In the genomic region with DNA sequence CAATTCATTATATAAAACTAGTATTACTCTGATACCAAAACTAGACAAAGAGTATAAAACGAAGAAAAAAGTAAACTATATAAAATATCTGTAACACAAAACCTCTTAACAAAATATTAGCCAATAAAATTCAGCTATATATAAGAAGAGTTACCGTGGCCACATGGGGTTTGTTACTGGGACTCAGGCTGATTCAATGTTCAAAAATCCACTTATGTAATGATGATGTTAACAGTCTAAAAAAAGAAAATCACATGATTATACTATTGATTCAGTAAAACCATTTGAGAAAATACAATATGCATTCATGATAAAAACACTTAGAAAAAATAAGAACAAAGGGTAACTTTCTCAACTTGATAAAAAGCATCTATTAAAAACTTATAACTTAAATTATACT, we compare ENCODE assay signal across 35 cellular contexts. TPM values are rescaled to one million over a fixed set of nuclear protein-coding genes. Genes with fewer than 3 reads are reported as not detected.
DNase-seq lines count a peak whose midpoint lies in the region; ATAC-seq, FAIRE-seq and TF ChIP-seq lines count a peak whose summit lies in the region.
"Had no signal": no experiment of that assay in that cellular context is flagged by ENCODE, and none has a peak within 500 bp of the region (broad histone marks: within the 10 kb centered on the region; RNA-seq: fewer than 3 reads in every experiment).

No MANE protein-coding gene starts in this region.

- no peak overlapping the region for H3K9ac ChIP-seq in smooth muscle cell (ENCODE audit: low read depth)
- H3K9ac ChIP-seq: neural progenitor cell had no signal

- WGBS in smooth muscle cell (ENCODE audit: low lambda C conversion rate), result 63% methylated on average over 2 of the region's 2 CpGs

- H3K4me3 Mint-ChIP-seq in glutamatergic neuron (ENCODE audit: unreplicated experiment), result no peak overlapping the region
- H3K4me3 Mint-ChIP-seq: activated B cell treated with CpG ODN at 0.5 μM for 24 hours; activated CD8-positive, alpha-beta memory T cell treated with anti-CD3 and anti-CD28 coated beads, Interleukin-2, amount 10 ng/mL, durations not matched to agents 7 days and 5 days; activated naive CD8-positive, alpha-beta T cell treated with anti-CD3 and anti-CD28 coated beads for 36 hours; activated T-cell treated with anti-CD3 and anti-CD28 coated beads, Interleukin-2, amount 50 U/mL, for 4 hours; effector memory CD8-positive, alpha-beta T cell; immature natural killer cell; neural progenitor cell had no signal

- H3K27me3 ChIP-seq in bronchial epithelial cell (ENCODE audit: control insufficient read depth, insufficient read depth, low read length), result no peaks in the 10 kb centered on the region
- no peaks in the 10 kb centered on the region for H3K27me3 ChIP-seq in smooth muscle cell (ENCODE audit: low read depth)
- H3K27me3 ChIP-seq: left lung, neural progenitor cell, right atrium auricular region, SJSA1, testis, uterus had no signal

- H3K27ac ChIP-seq in smooth muscle cell (ENCODE audit: low read depth), result no peak overlapping the region
- H3K27ac ChIP-seq: C4-2B, left lung, neural progenitor cell, right atrium auricular region, RWPE1, SJSA1, testis, uterus had no signal

- ATAC-seq in GM18909 (IDR thresholded peaks at IDR 0.05; ENCODE audit: poor library complexity, unreplicated experiment), result no peak
- ATAC-seq: activated CD8-positive, alpha-beta memory T cell treated with anti-CD3 and anti-CD28 coated beads, Interleukin-2, amount 10 ng/mL, durations not matched to agents 7 days and 5 days; activated T-cell treated with anti-CD3 and anti-CD28 coated beads, Interleukin-2, amount 50 U/mL, for 4 hours; effector memory CD8-positive, alpha-beta T cell; K562; left lung had no signal

- FAIRE-seq in bronchial epithelial cell (lab: Jason Lieb, UNC), result no peak
- FAIRE-seq: HTR-8/SVneo, K562 had no signal

- H3K4me2 ChIP-seq in smooth muscle cell, result no peak overlapping the region
- H3K4me2 ChIP-seq: neural progenitor cell had no signal

- H3K36me3 ChIP-seq in bronchial epithelial cell (ENCODE audit: control insufficient read depth, insufficient read depth, low read length) (no peaks in the 10 kb centered on the region), smooth muscle cell (ENCODE audit: low read depth) (no peaks in the 10 kb centered on the region)
- H3K36me3 ChIP-seq: left lung, neural progenitor cell, right atrium auricular region, SJSA1, uterus had no signal

- H3K27ac Mint-ChIP-seq in glutamatergic neuron (ENCODE audit: unreplicated experiment), result no peak overlapping the region
- H3K27ac Mint-ChIP-seq: activated B cell treated with CpG ODN at 0.5 μM for 24 hours; activated CD8-positive, alpha-beta memory T cell treated with anti-CD3 and anti-CD28 coated beads, Interleukin-2, amount 10 ng/mL, durations not matched to agents 7 days and 5 days; activated naive CD8-positive, alpha-beta T cell treated with anti-CD3 and anti-CD28 coated beads for 36 hours; effector memory CD8-positive, alpha-beta T cell; immature natural killer cell; neural progenitor cell had no signal

- H3K4me3 ChIP-seq in bronchial epithelial cell (ENCODE audit: low read depth, low read length) (no peak overlapping the region), fibroblast of the aortic adventitia (ENCODE audit: low read depth, low read length) (no peak overlapping the region), smooth muscle cell (no peak overlapping the region)
- H3K4me3 ChIP-seq: K562, left lung, neural progenitor cell, right atrium auricular region, SJSA1, testis, uterus had no signal

- H3K27me3 Mint-ChIP-seq in glutamatergic neuron (ENCODE audit: unreplicated experiment), result no peaks in the 10 kb centered on the region
- H3K27me3 Mint-ChIP-seq: effector memory CD8-positive, alpha-beta T cell had no signal

- H3K9me3 ChIP-seq in smooth muscle cell (replicated peaks; ENCODE audit: low read depth), result no peaks in the 10 kb centered on the region
- H3K9me3 ChIP-seq: left lung, right atrium auricular region, SJSA1, testis, uterus had no signal

- no peaks in the 10 kb centered on the region for H3K4me1 Mint-ChIP-seq in glutamatergic neuron (ENCODE audit: low read depth, unreplicated experiment)
- H3K4me1 Mint-ChIP-seq: activated B cell treated with CpG ODN at 0.5 μM for 24 hours; activated CD8-positive, alpha-beta memory T cell treated with anti-CD3 and anti-CD28 coated beads, Interleukin-2, amount 10 ng/mL, durations not matched to agents 7 days and 5 days; activated naive CD8-positive, alpha-beta T cell treated with anti-CD3 and anti-CD28 coated beads for 36 hours; immature natural killer cell had no signal

- TF ChIP-seq CTCF in bronchial epithelial cell (IDR thresholded peaks at IDR 0.05; ENCODE audit: insufficient read depth, low read length, severe bottlenecking) (no peak), fibroblast of the aortic adventitia (IDR thresholded peaks at IDR 0.05; ENCODE audit: insufficient read depth, low read length) (no peak), smooth muscle cell (IDR thresholded peaks at IDR 0.05; ENCODE audit: borderline replicate concordance, insufficient read depth, poor library complexity, severe bottlenecking) (no peak), glutamatergic neuron (IDR thresholded peaks at IDR 0.05; ENCODE audit: partially characterized antibody, unreplicated experiment) (no peak)

- no peaks in the 10 kb centered on the region for H4K20me1 ChIP-seq in smooth muscle cell (ENCODE audit: low read depth)

- peaks cover 2% of the 10 kb centered on the region for H3K36me3 Mint-ChIP-seq in glutamatergic neuron (ENCODE audit: unreplicated experiment)
- H3K36me3 Mint-ChIP-seq: activated CD8-positive, alpha-beta memory T cell treated with anti-CD3 and anti-CD28 coated beads, Interleukin-2, amount 10 ng/mL, durations not matched to agents 7 days and 5 days; activated naive CD8-positive, alpha-beta T cell treated with anti-CD3 and anti-CD28 coated beads for 36 hours; immature natural killer cell; neural progenitor cell had no signal

- peaks cover 1% of the 10 kb centered on the region for H3K9me3 Mint-ChIP-seq in glutamatergic neuron (ENCODE audit: unreplicated experiment)
- H3K9me3 Mint-ChIP-seq: activated B cell treated with CpG ODN at 0.5 μM for 24 hours had no signal

- no peaks in the 10 kb centered on the region for H3K79me2 ChIP-seq in smooth muscle cell (ENCODE audit: low read depth)

- H2AFZ ChIP-seq in smooth muscle cell (ENCODE audit: low read depth), result peak overlapping the region; percentile 60
- H2AFZ ChIP-seq: neural progenitor cell had no signal

- DNase-seq in HPDE6-E6E7 (ENCODE audit: extremely low spot score) (peak; percentile 13), bronchial epithelial cell (ENCODE audit: low read depth) (peak; percentile 75), fibroblast of the aortic adventitia (ENCODE audit: low read depth) (peak; percentile 35), smooth muscle cell (lab: John Stamatoyannopoulos, UW; ENCODE audit: unreplicated experiment) (no peak), glutamatergic neuron (no peak)
- no peak for DNase-seq in central memory CD4-positive, alpha-beta T cell
- DNase-seq: activated B cell treated with CpG ODN at 0.5 μM for 24 hours; activated CD4-positive, alpha-beta T cell treated with anti-CD3 and anti-CD28 coated beads, Interleukin-2, amount 50 U/mL, for 4 hours; activated CD8-positive, alpha-beta memory T cell treated with anti-CD3 and anti-CD28 coated beads, Interleukin-2, amount 10 ng/mL, durations not matched to agents 7 days and 5 days; activated gamma-delta T cell; activated naive CD8-positive, alpha-beta T cell treated with anti-CD3 and anti-CD28 coated beads for 36 hours; activated T-cell treated with anti-CD3 and anti-CD28 coated beads, Interleukin-2, amount 50 U/mL, for 4 hours; anterior cingulate cortex; caudate nucleus; effector memory CD8-positive, alpha-beta T cell; GDM1; immature natural killer cell; left lung; mesendoderm; NCI-H1092 treated with DMSO at 0.1 percent for 48 hours; NCI-H187; stimulated activated CD4-positive, alpha-beta T cell treated with anti-CD3 and anti-CD28 coated beads, Interleukin-1b, Interleukin-23, amount 100 ng/mL, for 48 hours; stimulated activated naive CD4-positive, alpha-beta T cell treated with Interleukin-2 at 50 U/mL for 16 hours; testis; uterus had no signal

- H3K4me1 ChIP-seq in smooth muscle cell (ENCODE audit: low read depth), result no peaks in the 10 kb centered on the region
- H3K4me1 ChIP-seq: neural progenitor cell, right atrium auricular region, SJSA1, testis, uterus had no signal

- H3F3A ChIP-seq in smooth muscle cell (ENCODE audit: low read depth), result no peaks in the 10 kb centered on the region

RNA-seq across cellular contexts. Expression of a gene that starts 18.3 kb away (rescaled TPM):
- total RNA-seq in bronchial epithelial cell, result 13.7 and 24.5 TPM in 2 replicates
- total RNA-seq in fibroblast of the aortic adventitia (ENCODE audit: low replicate concordance), result 0.81 and 1.1 TPM in 2 replicates
- total RNA-seq in smooth muscle cell, result 7.9 and 13.0 TPM in 2 replicates
- polyA plus RNA-seq in smooth muscle cell, result 3.9 and 4.1 TPM in 2 replicates
- total RNA-seq in glutamatergic neuron (ENCODE audit: unreplicated experiment), result 0.51 TPM
- total RNA-seq: myocyte, OCI-LY7 had no signal

Comparison
In these comparisons a context has a peak if more than half of its experiments do, and no peak if none do; other contexts are left out.
1. DNase-seq: peak in HPDE6-E6E7 (single experiment), bronchial epithelial cell (single experiment) and fibroblast of the aortic adventitia (single experiment); none in smooth muscle cell (single experiment), glutamatergic neuron (single experiment) and central memory CD4-positive, alpha-beta T cell (single experiment).